In genomic region chr2:25334482-25334881, GRCh38 we compare ENCODE assay signal across 22 cellular contexts. TPM values are rescaled to one million over a fixed set of nuclear protein-coding genes. Genes with fewer than 3 reads are reported as not detected.
A peak's percentile ranks its signal among the peaks of the same experiment; 100 is the strongest.
DNase-seq lines count a peak whose midpoint lies in the region; ATAC-seq, FAIRE-seq and TF ChIP-seq lines count a peak whose summit lies in the region.
"Had no signal": no experiment of that assay in that cellular context is flagged by ENCODE, and none has a peak within 500 bp of the region (broad histone marks: within the 10 kb centered on the region; RNA-seq: fewer than 3 reads in every experiment).

No MANE protein-coding gene starts in this region.

- CTCF ChIA-PET in activated CD4-positive, alpha-beta T cell treated with anti-CD3 and anti-CD28 coated beads for 36 hours (lab: Charles Lee): interaction anchor here (0.7 to 1.3 kb wide), 3 partner anchors 11 to 226 kb away, joined by 3 to 4 read pairs (median 4); no protein-coding TSS in a partner anchor
- CTCF ChIA-PET in activated CD4-positive, alpha-beta memory T cell treated with anti-CD3 and anti-CD28 coated beads for 36 hours (lab: Charles Lee): interaction anchor here (0.7 to 2.6 kb wide), 3 partner anchors 11 to 28 kb away, joined by 3 to 7 read pairs (median 6); no protein-coding TSS in a partner anchor
- CTCF ChIA-PET in H1 (lab: Charles Lee; ENCODE audit: partially characterized antibody): interaction anchor here (0.6 to 11.4 kb wide), 4 partner anchors 11 to 236 kb away, joined by 3 to 178 read pairs (median 6); no protein-coding TSS in a partner anchor

- no peak overlapping the region for H2BK120ac ChIP-seq in H1 (replicated peaks; ENCODE audit: low read depth, low read length)

- H3K9me3 ChIP-seq in CD4-positive, CD25-positive, alpha-beta regulatory T cell (ENCODE audit: control insufficient read depth in 2 of 2, low read length in 2 of 2): no peaks in the 10 kb centered on the region
- H3K9me3 ChIP-seq in H1 (ENCODE audit: insufficient read depth in 2 of 2, low read depth in 1 of 2, low read length in 1 of 2) (no peaks in the 10 kb centered on the region), sigmoid colon (no peaks in the 10 kb centered on the region)
- H3K9me3 ChIP-seq: breast epithelium had no signal

- no peak for FAIRE-seq in H1 (lab: Jason Lieb, UNC)

- H2BK12ac ChIP-seq in H1 (ENCODE audit: low read depth, low read length): no peak overlapping the region

- TF ChIP-seq RAD21 in H1 (IDR thresholded peaks at IDR 0.05 in 1 of 2, conservative IDR thresholded peaks at IDR 0.05 in 1 of 2; ENCODE audit: low read depth in 2 of 2, low read length in 2 of 2): no peak

- H4K8ac ChIP-seq in H1 (ENCODE audit: extremely low read depth, insufficient read depth, low read length): no peak overlapping the region

- H3K27me3 Mint-ChIP-seq in activated CD4-positive, alpha-beta T cell treated with anti-CD3 and anti-CD28 coated beads for 36 hours: no peaks in the 10 kb centered on the region
- no peaks in the 10 kb centered on the region for H3K27me3 Mint-ChIP-seq in CD4-positive, CD25-positive, alpha-beta regulatory T cell
- no peaks in the 10 kb centered on the region for H3K27me3 Mint-ChIP-seq in activated CD4-positive, alpha-beta memory T cell treated with anti-CD3 and anti-CD28 coated beads for 36 hours

- TF ChIP-seq CTCF in H1 (IDR thresholded peaks at IDR 0.05; ENCODE audit: control extremely low read depth in 1 of 3, insufficient read depth in 1 of 3, low read depth in 1 of 3, low read length in 3 of 3): no peak
- no peak for TF ChIP-seq CTCF in sigmoid colon (IDR thresholded peaks at IDR 0.05)

- H3K36me3 Mint-ChIP-seq in activated CD4-positive, alpha-beta T cell treated with anti-CD3 and anti-CD28 coated beads for 36 hours (ENCODE audit: low read depth): peaks cover 11% of the 10 kb centered on the region
- peaks cover 15% of the 10 kb centered on the region for H3K36me3 Mint-ChIP-seq in CD4-positive, CD25-positive, alpha-beta regulatory T cell
- H3K36me3 Mint-ChIP-seq in activated CD4-positive, alpha-beta memory T cell treated with anti-CD3 and anti-CD28 coated beads for 36 hours: no peaks in the 10 kb centered on the region

- no peak overlapping the region for H3K9ac ChIP-seq in H1 (replicated peaks in 1 of 4; ENCODE audit: extremely low read depth in 1 of 4, low read depth in 3 of 4, low read length in 3 of 4)

- peaks cover 0 to 11% of the 10 kb centered on the region in 2 experiments for H4K20me1 ChIP-seq in H1 (replicated peaks in 1 of 2; ENCODE audit: control insufficient read depth in 1 of 2, insufficient read depth in 2 of 2, low read length in 2 of 2)

- H4K5ac ChIP-seq in H1 (ENCODE audit: insufficient read length, low read depth, low read length): no peak overlapping the region

- H3K9me3 Mint-ChIP-seq in activated CD4-positive, alpha-beta T cell treated with anti-CD3 and anti-CD28 coated beads for 36 hours (ENCODE audit: low read depth): no peaks in the 10 kb centered on the region
- H3K9me3 Mint-ChIP-seq in CD4-positive, CD25-positive, alpha-beta regulatory T cell: no peaks in the 10 kb centered on the region
- no peaks in the 10 kb centered on the region for H3K9me3 Mint-ChIP-seq in activated CD4-positive, alpha-beta memory T cell treated with anti-CD3 and anti-CD28 coated beads for 36 hours
- H3K9me3 Mint-ChIP-seq: neural crest cell had no signal

- H3K4me2 ChIP-seq in H1 (ENCODE audit: insufficient read depth in 1 of 2, low read depth in 2 of 2, low read length in 2 of 2): peak overlapping the region; percentile 54 to 67; a peak in 2 of 4 replicates

- POLR2A ChIA-PET in activated CD4-positive, alpha-beta T cell treated with anti-CD3 and anti-CD28 coated beads for 36 hours (lab: Charles Lee): interaction anchor here (2.8 kb wide), 1 partner anchor 20 kb away, joined by 9 read pairs; no protein-coding TSS in a partner anchor
- POLR2A ChIA-PET in activated CD4-positive, alpha-beta memory T cell treated with anti-CD3 and anti-CD28 coated beads for 36 hours (lab: Charles Lee): interaction anchor here (0.8 to 1.3 kb wide), 2 partner anchors 11 to 20 kb away, joined by 3 to 4 read pairs; no protein-coding TSS in a partner anchor
- POLR2A ChIA-PET in H1 (lab: Charles Lee; ENCODE audit: partially characterized antibody): interaction anchor here (1.2 to 2.7 kb wide), 5 partner anchors 11 to 57 kb away, joined by 3 to 10 read pairs (median 3); no protein-coding TSS in a partner anchor

- no peak overlapping the region for H4K91ac ChIP-seq in H1 (replicated peaks; ENCODE audit: insufficient read length, low read length)

- H3K56ac ChIP-seq in H1 (replicated peaks; ENCODE audit: insufficient read length, low read depth, low read length): no peak overlapping the region

- no peak overlapping the region for H3K14ac ChIP-seq in H1 (ENCODE audit: insufficient read length)

- peaks cover 0 to 4% of the 10 kb centered on the region in 2 experiments; a peak in 1 of 4 replicates for H3K79me2 ChIP-seq in H1 (ENCODE audit: control insufficient read depth in 1 of 2, insufficient read depth in 2 of 2, low read length in 2 of 2)

- H3K23me2 ChIP-seq in H1 (ENCODE audit: low read depth, low read length): peaks cover 2% of the 10 kb centered on the region; the same call in 1 of the 2 replicates

- H2BK15ac ChIP-seq in H1 (ENCODE audit: low read length): no peak overlapping the region

- peak overlapping the region; percentile 73 for H3K27ac ChIP-seq in CD4-positive, CD25-positive, alpha-beta regulatory T cell (ENCODE audit: insufficient read depth, low read length, poor library complexity, severe bottlenecking)
- no peak overlapping the region for H3K27ac ChIP-seq in H1 (ENCODE audit: low read depth, low read length)
- H3K27ac ChIP-seq in sigmoid colon: peak overlapping the region in 2 of 4 donors; percentile 14 to 66
- H3K27ac ChIP-seq: breast epithelium, epithelial cell of prostate had no signal

- H3K27ac Mint-ChIP-seq in activated CD4-positive, alpha-beta T cell treated with anti-CD3 and anti-CD28 coated beads for 36 hours: peak overlapping the region; percentile 75
- peak overlapping the region; percentile 86 to 98 (median 94) for H3K27ac Mint-ChIP-seq in CD4-positive, CD25-positive, alpha-beta regulatory T cell
- H3K27ac Mint-ChIP-seq in activated CD4-positive, alpha-beta memory T cell treated with anti-CD3 and anti-CD28 coated beads for 36 hours: peak overlapping the region; percentile 16
- H3K27ac Mint-ChIP-seq: progenitor cell of endocrine pancreas had no signal

- no peak overlapping the region for H3K4ac ChIP-seq in H1 (replicated peaks; ENCODE audit: insufficient read length, low read depth, low read length)

- no peak overlapping the region for H3K23ac ChIP-seq in H1 (ENCODE audit: insufficient read length)

- DNase-seq in activated CD4-positive, alpha-beta T cell treated with anti-CD3 and anti-CD28 coated beads for 36 hours: no peak
- no peak for DNase-seq in activated CD4-positive, alpha-beta T cell treated with anti-CD3 and anti-CD28 coated beads, Interleukin-2, amount 50 U/mL, for 1 hour
- no peak for DNase-seq in CD4-positive, CD25-positive, alpha-beta regulatory T cell
- no peak for DNase-seq in activated CD4-positive, alpha-beta memory T cell treated with anti-CD3 and anti-CD28 coated beads for 36 hours
- no peak for DNase-seq in H1 (ENCODE audit: low read depth in 1 of 2, low spot score in 2 of 2)
- DNase-seq in stimulated activated CD4-positive, alpha-beta T cell treated with anti-CD3 and anti-CD28 coated beads, Interleukin-1b, Interleukin-23, amount 100 ng/mL, for 48 hours: no peak
- DNase-seq in sigmoid colon: no peak
- no peak for DNase-seq in left lobe of liver (ENCODE audit: low spot score)
- DNase-seq: activated naive CD4-positive, alpha-beta T cell; dermis blood vessel endothelial cell; DND-41; foreskin melanocyte; GOT3; kidney glomerular epithelial cell; NCI-H2029; NCI-H446; RPMI8226 had no signal

- no peak for ATAC-seq in activated CD4-positive, alpha-beta T cell treated with anti-CD3 and anti-CD28 coated beads for 36 hours
- ATAC-seq in CD4-positive, CD25-positive, alpha-beta regulatory T cell (ENCODE audit: low read depth in 2 of 2): no peak
- ATAC-seq in left lobe of liver: no peak

- no peak overlapping the region for H3K18ac ChIP-seq in H1 (ENCODE audit: extremely low read depth, low read length)

- H2BK5ac ChIP-seq in H1 (ENCODE audit: low read depth, low read length): no peak overlapping the region

- no peak for TF ChIP-seq EP300 in H1 (IDR thresholded peaks at IDR 0.05; ENCODE audit: borderline replicate concordance in 1 of 2, low read depth in 2 of 2, low read length in 2 of 2)
- TF ChIP-seq EP300 in sigmoid colon (IDR thresholded peaks at IDR 0.05): no peak

- peak overlapping the region; percentile 29 for H3K4me3 Mint-ChIP-seq in activated CD4-positive, alpha-beta T cell treated with anti-CD3 and anti-CD28 coated beads for 36 hours
- H3K4me3 Mint-ChIP-seq in CD4-positive, CD25-positive, alpha-beta regulatory T cell: peak overlapping the region; percentile 62 to 88 (median 80)
- H3K4me3 Mint-ChIP-seq in activated CD4-positive, alpha-beta memory T cell treated with anti-CD3 and anti-CD28 coated beads for 36 hours: no peak overlapping the region
- H3K4me3 Mint-ChIP-seq: CD14-positive monocyte, neural crest cell had no signal

- no peak overlapping the region for H2BK20ac ChIP-seq in H1 (ENCODE audit: low read length)

- peaks cover 91% of the 10 kb centered on the region for H3K4me1 ChIP-seq in CD4-positive, CD25-positive, alpha-beta regulatory T cell (ENCODE audit: control insufficient read depth, insufficient read depth, low read length, poor library complexity, severe bottlenecking)
- H3K4me1 ChIP-seq in H1 (replicated peaks in 1 of 4; ENCODE audit: control insufficient read depth in 3 of 4, insufficient read depth in 4 of 4, low read length in 3 of 4) (peaks cover 18 to 47% (median 28%) of the 10 kb centered on the region in 4 experiments), sigmoid colon (peaks cover 0 to 97% (median 86%) of the 10 kb centered on the region in 4 donors)

- intact Hi-C loops in activated CD4-positive, alpha-beta T cell treated with anti-CD3 and anti-CD28 coated beads for 36 hours (cut with DNase I, micrococcal nuclease): no loop called here
- intact Hi-C loops in activated CD4-positive, alpha-beta memory T cell treated with anti-CD3 and anti-CD28 coated beads for 36 hours (cut with micrococcal nuclease): no loop called here
- intact Hi-C loops in sigmoid colon (cut with DNase I): loop anchor here (2.0 kb wide), 1 partner anchor 56 kb away; no protein-coding TSS in a partner anchor

- no peaks in the 10 kb centered on the region for H3K36me3 ChIP-seq in CD4-positive, CD25-positive, alpha-beta regulatory T cell (ENCODE audit: control insufficient read depth, insufficient read depth, low read length)
- H3K36me3 ChIP-seq in H1 (ENCODE audit: control insufficient read depth in 2 of 4, insufficient read depth in 4 of 4, low read length in 3 of 4): no peaks in the 10 kb centered on the region
- H3K36me3 ChIP-seq in sigmoid colon: no peaks in the 10 kb centered on the region
- H3K36me3 ChIP-seq: breast epithelium had no signal

- H3K79me1 ChIP-seq in H1 (ENCODE audit: low read depth, low read length): peaks cover 3% of the 10 kb centered on the region

- H2AK5ac ChIP-seq in H1 (ENCODE audit: low read depth, low read length): no peak overlapping the region

- no peak overlapping the region for H2AFZ ChIP-seq in H1 (ENCODE audit: low read length)

- no peaks in the 10 kb centered on the region for H3K27me3 ChIP-seq in CD4-positive, CD25-positive, alpha-beta regulatory T cell (ENCODE audit: control insufficient read depth, insufficient read depth, low read length)
- H3K27me3 ChIP-seq in H1 (replicated peaks in 1 of 4; ENCODE audit: control insufficient read depth in 3 of 4, extremely low read depth in 1 of 4, insufficient read depth in 3 of 4, low read length in 3 of 4): peaks cover 0 to 3% (median under 1%) of the 10 kb centered on the region in 4 experiments; a peak in 2 of 7 replicates
- H3K27me3 ChIP-seq in sigmoid colon: no peaks in the 10 kb centered on the region
- H3K27me3 ChIP-seq: breast epithelium had no signal

- TF ChIP-seq POLR2A in H1 (IDR thresholded peaks at IDR 0.05; ENCODE audit: control extremely low read depth in 1 of 2, low read depth in 2 of 2, low read length in 2 of 2) (no peak), sigmoid colon (IDR thresholded peaks at IDR 0.05) (no peak)

- peaks cover 94% of the 10 kb centered on the region for H3K4me1 Mint-ChIP-seq in activated CD4-positive, alpha-beta T cell treated with anti-CD3 and anti-CD28 coated beads for 36 hours
- H3K4me1 Mint-ChIP-seq in CD4-positive, CD25-positive, alpha-beta regulatory T cell: peaks cover 28 to 97% (median 60%) of the 10 kb centered on the region in 4 donors
- H3K4me1 Mint-ChIP-seq in activated CD4-positive, alpha-beta memory T cell treated with anti-CD3 and anti-CD28 coated beads for 36 hours (ENCODE audit: low read depth): peaks cover 85% of the 10 kb centered on the region

- H3K4me3 ChIP-seq in CD4-positive, CD25-positive, alpha-beta regulatory T cell (ENCODE audit: low read depth, low read length): peak overlapping the region; percentile 68
- H3K4me3 ChIP-seq in H1 (ENCODE audit: extremely low read depth in 1 of 4, insufficient read depth in 2 of 4, low read depth in 3 of 4, low read length in 4 of 4) (no peak overlapping the region), sigmoid colon (no peak overlapping the region)
- H3K4me3 ChIP-seq: breast epithelium had no signal

- WGBS in H1 (ENCODE audit: extremely low coverage in 1 of 2, insufficient coverage in 1 of 2, insufficient read length in 1 of 2, insufficient replicate concordance in 2 of 2, low coverage in 1 of 2, low lambda C conversion rate in 2 of 2, missing lambda C conversion rate in 1 of 2), 2 experiments: 87% methylated on average over 8 of the region's 8 CpGs; no CpG with 5 or more reads in 1 of the 2 experiments
- 84 to 85% methylated on average over 8 of the region's 8 CpGs for WGBS in sigmoid colon, 2 donors

RNA-seq across cellular contexts. Expression of gene DNMT3A, which starts 7.2 kb away (rescaled TPM):
- 10 to 100 TPM; 62.3 to 76.2 TPM for total RNA-seq in activated CD4-positive, alpha-beta T cell treated with anti-CD3 and anti-CD28 coated beads for 36 hours
- 81.0 TPM for total RNA-seq in CD4-positive, CD25-positive, alpha-beta regulatory T cell
- 10 to 100 TPM in 3 of 4 donors, 1 to 10 TPM in 1; 8.1 to 14.4 (median 11.9) TPM for polyA plus RNA-seq in CD4-positive, CD25-positive, alpha-beta regulatory T cell
- 10 to 100 TPM; 52.0 to 52.5 TPM for total RNA-seq in activated CD4-positive, alpha-beta memory T cell treated with anti-CD3 and anti-CD28 coated beads for 36 hours
- 162 and 178 TPM in 2 replicates for total RNA-seq in H1 (2021; fragmentation: NEBNext Ultra II Directional; extraction: Animal tissue kit (Norgen Biotek cat#: 25700))
- 33.6 and 50.8 TPM in 2 replicates for polyA plus RNA-seq in H1 (2011; rRNA removed)
- polyA plus RNA-seq in H1 (2011; cell fraction: cytosol; rRNA removed): 36.6 TPM
- polyA plus RNA-seq in H1 (2011; cell fraction: nucleus; rRNA removed): 120 TPM
- 95.4 to 118 TPM (median 100 TPM) in 4 replicates for polyA plus RNA-seq in H1 (2012, experiment 1 of 2)
- 19.1 TPM for polyA plus RNA-seq in H1 (2012, experiment 2 of 2)
- polyA plus RNA-seq in H1 (2013, experiment 1 of 2): 58.9 TPM
- polyA plus RNA-seq in H1 (2013, experiment 2 of 2): 54.4 TPM
- polyA minus RNA-seq in H1 (2011; rRNA and poly(A)+ RNA removed): 80.2 and 102 TPM in 2 replicates
- polyA minus RNA-seq in H1 (2011; cell fraction: cytosol; rRNA and poly(A)+ RNA removed): 99.8 TPM
- 85.2 TPM for polyA minus RNA-seq in H1 (2011; cell fraction: nucleus; rRNA and poly(A)+ RNA removed)
- total RNA-seq in sigmoid colon: 10 to 100 TPM; 16.4 to 30.2 (median 18.3) TPM
- polyA plus RNA-seq in sigmoid colon: 10 to 100 TPM in 1 of 3 donors, 1 to 10 TPM in 2; 4.4 to 21.1 (median 4.8) TPM
- total RNA-seq in left lobe of liver: 8.3 TPM

Comparison
In these comparisons a context has a peak if more than half of its experiments do, and no peak if none do; other contexts are left out.
1. H3K27ac Mint-ChIP-seq: peak in every context shown above with its lines; median percentile 94 in CD4-positive, CD25-positive, alpha-beta regulatory T cell; 75 in activated CD4-positive, alpha-beta T cell treated with anti-CD3 and anti-CD28 coated beads for 36 hours; 16 in activated CD4-positive, alpha-beta memory T cell treated with anti-CD3 and anti-CD28 coated beads for 36 hours.